In the genomic region with DNA sequence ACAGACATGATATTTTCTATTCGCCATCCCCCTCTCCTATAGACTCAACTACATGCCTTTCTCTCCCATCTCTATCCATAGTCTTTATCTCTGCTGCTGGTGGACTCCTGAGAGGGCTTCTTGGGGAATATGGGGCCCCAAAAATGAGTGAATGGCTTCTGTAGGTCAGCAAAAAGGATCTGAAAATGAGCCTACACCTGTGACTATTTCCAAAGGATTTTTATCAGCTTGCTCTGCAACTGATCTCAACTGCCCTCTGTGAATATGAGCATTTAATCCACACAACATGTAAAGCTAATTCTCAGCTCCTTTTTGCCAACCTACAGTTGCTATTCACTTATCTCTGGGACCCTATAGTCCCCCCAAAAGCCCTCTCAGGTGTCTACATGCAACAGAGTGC, we compare ENCODE assay signal across 19 cellular contexts. TPM values are rescaled to one million over a fixed set of nuclear protein-coding genes. Genes with fewer than 3 reads are reported as not detected.
DNase-seq lines count a peak whose midpoint lies in the region; ATAC-seq, FAIRE-seq and TF ChIP-seq lines count a peak whose summit lies in the region.
"Had no signal": no experiment of that assay in that cellular context is flagged by ENCODE, and none has a peak within 500 bp of the region (broad histone marks: within the 10 kb centered on the region; RNA-seq: fewer than 3 reads in every experiment).

No MANE protein-coding gene starts in this region.

- H3K4me2 ChIP-seq in OCI-LY7 (ENCODE audit: low read length) = peak overlapping the region; percentile 89

- 75 to 88% (median 80%) methylated on average over 1 of the region's 1 CpG for WGBS in small intestine, 3 donors

- H3K27ac ChIP-seq in OCI-LY7 (ENCODE audit: low read depth, low read length, poor library complexity, severe bottlenecking) = peak overlapping the region; percentile 100
- peak overlapping the region; percentile 38 to 71 for H3K27ac ChIP-seq in small intestine (ENCODE audit: low read depth in 1 of 2, low read length in 1 of 2)
- H3K27ac ChIP-seq in left ventricle myocardium inferior (replicated peaks) = no peak overlapping the region
- H3K27ac ChIP-seq: SJCRH30 had no signal

- H3K27ac Mint-ChIP-seq in activated CD4-positive, alpha-beta T cell treated with anti-CD3 and anti-CD28 coated beads for 36 hours = peak overlapping the region; percentile 99
- H3K27ac Mint-ChIP-seq in activated naive CD8-positive, alpha-beta T cell treated with anti-CD3 and anti-CD28 coated beads, Interleukin-2, amount 50 U/mL, for 24 hours = peak overlapping the region; percentile 98

- ATAC-seq in activated CD4-positive, alpha-beta T cell treated with anti-CD3 and anti-CD28 coated beads for 36 hours = no peak
- ATAC-seq in activated naive CD8-positive, alpha-beta T cell treated with anti-CD3 and anti-CD28 coated beads, Interleukin-2, amount 50 U/mL, for 24 hours = no peak
- ATAC-seq: esophagus mucosa, heart right ventricle had no signal

- H3K27me3 Mint-ChIP-seq in activated CD4-positive, alpha-beta T cell treated with anti-CD3 and anti-CD28 coated beads for 36 hours = no peaks in the 10 kb centered on the region
- H3K27me3 Mint-ChIP-seq in activated naive CD8-positive, alpha-beta T cell treated with anti-CD3 and anti-CD28 coated beads, Interleukin-2, amount 50 U/mL, for 24 hours = peaks cover 4% of the 10 kb centered on the region

- H3K4me1 ChIP-seq in OCI-LY7 (ENCODE audit: insufficient read depth, low read length, poor library complexity, severe bottlenecking) (peaks cover 95% of the 10 kb centered on the region), small intestine (ENCODE audit: control insufficient read depth in 2 of 2, insufficient read depth in 1 of 2, low read depth in 1 of 2, low read length in 1 of 2) (no peaks in the 10 kb centered on the region), left ventricle myocardium inferior (no peaks in the 10 kb centered on the region)
- H3K4me1 ChIP-seq: SJCRH30 had no signal

- H3K4me3 Mint-ChIP-seq in activated CD4-positive, alpha-beta T cell treated with anti-CD3 and anti-CD28 coated beads for 36 hours = peak overlapping the region; percentile 68
- peak overlapping the region; percentile 78 for H3K4me3 Mint-ChIP-seq in activated naive CD8-positive, alpha-beta T cell treated with anti-CD3 and anti-CD28 coated beads, Interleukin-2, amount 50 U/mL, for 24 hours

- H3K4me1 Mint-ChIP-seq in activated CD4-positive, alpha-beta T cell treated with anti-CD3 and anti-CD28 coated beads for 36 hours = peaks cover 97% of the 10 kb centered on the region
- peaks cover 100% of the 10 kb centered on the region for H3K4me1 Mint-ChIP-seq in activated naive CD8-positive, alpha-beta T cell treated with anti-CD3 and anti-CD28 coated beads, Interleukin-2, amount 50 U/mL, for 24 hours

- POLR2A ChIA-PET in activated CD4-positive, alpha-beta T cell treated with anti-CD3 and anti-CD28 coated beads for 36 hours (lab: Charles Lee) = interaction anchor here (0.6 to 6.3 kb wide), 5 partner anchors 10 to 243 kb away, joined by 4 to 176 read pairs (median 11); no protein-coding TSS in a partner anchor
- POLR2A ChIA-PET in OCI-LY7 (lab: Charles Lee) = interaction anchor here (0.7 to 15.5 kb wide), 6 partner anchors 16 to 151 kb away, joined by 3 to 666 read pairs (median 12); partner anchors contain the start of gene PRSS2

- no peak for FAIRE-seq in small intestine (lab: Jason Lieb, UNC)
- FAIRE-seq: kidney, TTC549 had no signal

- peaks cover 37% of the 10 kb centered on the region for H3K36me3 Mint-ChIP-seq in activated CD4-positive, alpha-beta T cell treated with anti-CD3 and anti-CD28 coated beads for 36 hours (ENCODE audit: low read depth)
- H3K36me3 Mint-ChIP-seq in activated naive CD8-positive, alpha-beta T cell treated with anti-CD3 and anti-CD28 coated beads, Interleukin-2, amount 50 U/mL, for 24 hours (ENCODE audit: low read depth) = peaks cover 35% of the 10 kb centered on the region

- no peak overlapping the region for H3K4me3 ChIP-seq in OCI-LY7 (ENCODE audit: low read depth, low read length, poor library complexity, severe bottlenecking)
- no peak overlapping the region for H3K4me3 ChIP-seq in small intestine (ENCODE audit: low read depth in 1 of 2, low read length in 2 of 2)
- no peak overlapping the region for H3K4me3 ChIP-seq in left ventricle myocardium inferior
- H3K4me3 ChIP-seq: heart right ventricle, SJCRH30 had no signal

- CTCF ChIA-PET in activated CD4-positive, alpha-beta T cell treated with anti-CD3 and anti-CD28 coated beads for 36 hours (lab: Charles Lee) = interaction anchor here (0.7 to 11.2 kb wide), 7 partner anchors 11 to 271 kb away, joined by 3 to 182 read pairs (median 12); no protein-coding TSS in a partner anchor
- CTCF ChIA-PET in OCI-LY7 (lab: Charles Lee; ENCODE audit: unreplicated experiment) = interaction anchor here (1.1 to 6.0 kb wide), 4 partner anchors 9 to 46 kb away, joined by 3 to 90 read pairs (median 17); no protein-coding TSS in a partner anchor

- H3K36me3 ChIP-seq in OCI-LY7 (ENCODE audit: insufficient read depth, low read length) (peaks cover 38% of the 10 kb centered on the region), small intestine (ENCODE audit: control insufficient read depth in 2 of 2, insufficient read depth in 2 of 2, low read length in 2 of 2) (no peaks in the 10 kb centered on the region), left ventricle myocardium inferior (no peaks in the 10 kb centered on the region)
- H3K36me3 ChIP-seq: SJCRH30 had no signal

- H3K27me3 ChIP-seq in small intestine (ENCODE audit: control insufficient read depth in 2 of 2, insufficient read depth in 2 of 2, low read length in 2 of 2) (no peaks in the 10 kb centered on the region), left ventricle myocardium inferior (ENCODE audit: low read depth) (peaks cover 96% of the 10 kb centered on the region)

- H3K79me2 ChIP-seq in OCI-LY7 (ENCODE audit: insufficient read depth, low read depth, low read length) = no peaks in the 10 kb centered on the region

- H4K20me1 ChIP-seq in OCI-LY7 (ENCODE audit: insufficient read depth, low read length) = no peaks in the 10 kb centered on the region

- no TSS peak for BruUV-seq in OCI-LY7 (replicated peaks; lab: Mats Ljungman, UMichigan)

- no peaks in the 10 kb centered on the region for H3K9me3 ChIP-seq in OCI-LY7 (ENCODE audit: low read length)
- H3K9me3 ChIP-seq in small intestine (ENCODE audit: control insufficient read depth, low read depth) = no peaks in the 10 kb centered on the region
- H3K9me3 ChIP-seq in left ventricle myocardium inferior (replicated peaks) = no peaks in the 10 kb centered on the region
- H3K9me3 ChIP-seq: heart right ventricle, SJCRH30 had no signal

- TF ChIP-seq CTCF in OCI-LY7 (conservative IDR thresholded peaks at IDR 0.05; ENCODE audit: low read length) (no peak), left ventricle myocardium inferior (IDR thresholded peaks at IDR 0.05; ENCODE audit: borderline replicate concordance) (no peak)

- no peak for DNase-seq in activated CD4-positive, alpha-beta T cell treated with anti-CD3 and anti-CD28 coated beads for 36 hours
- DNase-seq in activated CD4-positive, alpha-beta T cell treated with anti-CD3 and anti-CD28 coated beads, Interleukin-2, amount 50 U/mL, for 4 hours = no peak
- DNase-seq in OCI-LY7 (ENCODE audit: low spot score) = no peak
- DNase-seq in activated naive CD8-positive, alpha-beta T cell treated with anti-CD3 and anti-CD28 coated beads, Interleukin-2, amount 50 U/mL, for 24 hours = no peak
- no peak for DNase-seq in small intestine
- no peak for DNase-seq in NCI-H524 (lab: John Stamatoyannopoulos, UW)
- DNase-seq in COLO829 (ENCODE audit: low spot score) = no peak
- DNase-seq in left ventricle myocardium inferior = no peak
- DNase-seq: activated CD8-positive, alpha-beta memory T cell treated with anti-CD3 and anti-CD28 coated beads, Interleukin-2, amount 50 U/mL, for 48 hours; cortex of kidney; heart right ventricle; kidney; SJCRH30; stimulated activated CD4-positive, alpha-beta T cell treated with anti-CD3 and anti-CD28 coated beads, Interleukin-12 subunit alpha, Interleukin-12 subunit beta, amount 100 ng/mL, for 4 hours; substantia nigra had no signal

- H3K9me3 Mint-ChIP-seq in activated CD4-positive, alpha-beta T cell treated with anti-CD3 and anti-CD28 coated beads for 36 hours (ENCODE audit: low read depth) = no peaks in the 10 kb centered on the region
- H3K9me3 Mint-ChIP-seq in activated naive CD8-positive, alpha-beta T cell treated with anti-CD3 and anti-CD28 coated beads, Interleukin-2, amount 50 U/mL, for 24 hours = no peaks in the 10 kb centered on the region

- H2AFZ ChIP-seq in OCI-LY7 (ENCODE audit: low read length) = no peak overlapping the region

- intact Hi-C loops in activated CD4-positive, alpha-beta T cell treated with anti-CD3 and anti-CD28 coated beads for 36 hours (cut with DNase I, micrococcal nuclease) = loop anchor here (5.0 to 10.0 kb wide), 5 partner anchors 360 to 1885 kb away; partner anchors contain the start of genes BRAF (in 1 of the 2), SSBP1 (in 1 of the 2) and ZYX (in 1 of the 2)
- intact Hi-C loops in OCI-LY7 (cut with micrococcal nuclease; ENCODE audit: unreplicated experiment) = loop anchor here (5.0 to 10.0 kb wide), 2 partner anchors 278 to 480 kb away; partner anchors contain the start of gene CASP2
- intact Hi-C loops in left ventricle myocardium inferior (cut with micrococcal nuclease) = no loop called here

- no peaks in the 10 kb centered on the region for H3K9me2 ChIP-seq in OCI-LY7 (ENCODE audit: insufficient read depth, low read length)

RNA-seq across cellular contexts. Expression of gene PRSS2, which starts 36.2 kb away (rescaled TPM):
- not detected for total RNA-seq in activated CD4-positive, alpha-beta T cell treated with anti-CD3 and anti-CD28 coated beads for 36 hours
- total RNA-seq in OCI-LY7 (2014; rRNA removed; shearing (Covaris generic)) = 0.23 and 0.60 TPM in 2 replicates
- total RNA-seq in OCI-LY7 (2022) (1.1 TPM in 2 replicates), left ventricle myocardium inferior (not detected)
- polyA plus RNA-seq in small intestine = 100 to 1,000 TPM in 2 of 3 donors, 10 to 100 TPM in 1; 91.5 to 814 (median 154) TPM
- total RNA-seq: A172, esophagus mucosa, kidney, mononuclear cell, SJCRH30 had no signal

RNA-seq across cellular contexts. Expression of gene EPHB6, which starts 47.9 kb away (rescaled TPM):
- 10 to 100 TPM; 14.7 to 15.1 TPM for total RNA-seq in activated CD4-positive, alpha-beta T cell treated with anti-CD3 and anti-CD28 coated beads for 36 hours
- total RNA-seq in OCI-LY7 (2014; rRNA removed; shearing (Covaris generic)) = 0.15 and 0.41 TPM in 2 replicates
- 0.33 and 0.57 TPM in 2 replicates for total RNA-seq in OCI-LY7 (2022)
- polyA plus RNA-seq in small intestine = 10 to 100 TPM in 2 of 3 donors, 1 to 10 TPM in 1; 6.5 to 26.2 (median 17.0) TPM
- 4.4 TPM for total RNA-seq in left ventricle myocardium inferior

RNA-seq across cellular contexts. Expression of gene PRSS1, which starts 57.7 kb away (rescaled TPM):
- not detected for total RNA-seq in activated CD4-positive, alpha-beta T cell treated with anti-CD3 and anti-CD28 coated beads for 36 hours
- not detected in 2 replicates for total RNA-seq in OCI-LY7 (2014; rRNA removed; shearing (Covaris generic))
- total RNA-seq in OCI-LY7 (2022) (not detected in 2 replicates), left ventricle myocardium inferior (not detected)
- polyA plus RNA-seq in small intestine = 10 to 100 TPM; 12.6 to 28.2 (median 17.3) TPM
- total RNA-seq: A172, esophagus mucosa, kidney, SJCRH30 had no signal
